ENCODE assay signal across 1 cellular context in the genomic region with DNA sequence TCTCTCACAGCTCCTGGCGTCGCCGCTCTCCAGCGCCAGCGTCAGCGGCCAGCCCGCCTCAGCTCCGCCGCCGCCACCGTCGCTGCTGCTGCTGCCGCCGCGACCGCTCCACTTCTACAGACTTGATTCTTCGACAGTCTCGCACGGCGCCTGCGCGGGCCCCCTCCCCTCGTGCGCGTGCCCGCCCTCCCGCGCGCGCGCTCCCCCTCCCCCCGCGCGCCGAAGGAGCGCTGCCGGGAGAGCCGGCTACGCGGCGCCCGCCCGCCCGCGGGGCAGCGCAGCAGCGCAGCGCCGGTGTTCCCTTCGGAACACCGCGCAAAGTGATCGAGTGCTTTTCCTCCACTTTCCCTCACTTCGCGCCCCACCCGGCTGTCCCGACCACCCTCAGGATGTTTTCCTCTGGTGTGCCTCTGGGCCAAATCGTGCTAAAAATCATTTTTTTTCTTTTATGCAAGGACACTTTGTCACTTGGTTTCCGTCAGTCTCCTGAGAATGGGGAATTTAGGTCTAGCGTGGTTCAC.
TF ChIP-seq lines count a peak whose summit lies in the region.

TSS of gene IRF2BP2 (minus strand) at position 118 of the 521 bp plus-strand sequence. CDS start 684 bp downstream, outside the sequence.

TF ChIP-seq in GM12878, 131 proteins besides CTCF, POLR2A, EP300 and RAD21 (continued from another document and continues in another):
- TF ChIP-seq, protein P1, sequence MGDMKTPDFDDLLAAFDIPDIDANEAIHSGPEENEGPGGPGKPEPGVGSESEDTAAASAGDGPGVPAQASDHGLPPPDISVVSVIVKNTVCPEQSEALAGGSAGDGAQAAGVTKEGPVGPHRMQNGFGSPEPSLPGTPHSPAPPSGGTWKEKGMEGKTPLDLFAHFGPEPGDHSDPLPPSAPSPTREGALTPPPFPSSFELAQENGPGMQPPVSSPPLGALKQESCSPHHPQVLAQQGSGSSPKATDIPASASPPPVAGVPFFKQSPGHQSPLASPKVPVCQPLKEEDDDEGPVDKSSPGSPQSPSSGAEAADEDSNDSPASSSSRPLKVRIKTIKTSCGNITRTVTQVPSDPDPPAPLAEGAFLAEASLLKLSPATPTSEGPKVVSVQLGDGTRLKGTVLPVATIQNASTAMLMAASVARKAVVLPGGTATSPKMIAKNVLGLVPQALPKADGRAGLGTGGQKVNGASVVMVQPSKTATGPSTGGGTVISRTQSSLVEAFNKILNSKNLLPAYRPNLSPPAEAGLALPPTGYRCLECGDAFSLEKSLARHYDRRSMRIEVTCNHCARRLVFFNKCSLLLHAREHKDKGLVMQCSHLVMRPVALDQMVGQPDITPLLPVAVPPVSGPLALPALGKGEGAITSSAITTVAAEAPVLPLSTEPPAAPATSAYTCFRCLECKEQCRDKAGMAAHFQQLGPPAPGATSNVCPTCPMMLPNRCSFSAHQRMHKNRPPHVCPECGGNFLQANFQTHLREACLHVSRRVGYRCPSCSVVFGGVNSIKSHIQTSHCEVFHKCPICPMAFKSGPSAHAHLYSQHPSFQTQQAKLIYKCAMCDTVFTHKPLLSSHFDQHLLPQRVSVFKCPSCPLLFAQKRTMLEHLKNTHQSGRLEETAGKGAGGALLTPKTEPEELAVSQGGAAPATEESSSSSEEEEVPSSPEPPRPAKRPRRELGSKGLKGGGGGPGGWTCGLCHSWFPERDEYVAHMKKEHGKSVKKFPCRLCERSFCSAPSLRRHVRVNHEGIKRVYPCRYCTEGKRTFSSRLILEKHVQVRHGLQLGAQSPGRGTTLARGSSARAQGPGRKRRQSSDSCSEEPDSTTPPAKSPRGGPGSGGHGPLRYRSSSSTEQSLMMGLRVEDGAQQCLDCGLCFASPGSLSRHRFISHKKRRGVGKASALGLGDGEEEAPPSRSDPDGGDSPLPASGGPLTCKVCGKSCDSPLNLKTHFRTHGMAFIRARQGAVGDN (IDR thresholded peaks at IDR 0.05) = peak; percentile 26; the same call in 1 of the 2 replicates
- TF ChIP-seq, protein P2, sequence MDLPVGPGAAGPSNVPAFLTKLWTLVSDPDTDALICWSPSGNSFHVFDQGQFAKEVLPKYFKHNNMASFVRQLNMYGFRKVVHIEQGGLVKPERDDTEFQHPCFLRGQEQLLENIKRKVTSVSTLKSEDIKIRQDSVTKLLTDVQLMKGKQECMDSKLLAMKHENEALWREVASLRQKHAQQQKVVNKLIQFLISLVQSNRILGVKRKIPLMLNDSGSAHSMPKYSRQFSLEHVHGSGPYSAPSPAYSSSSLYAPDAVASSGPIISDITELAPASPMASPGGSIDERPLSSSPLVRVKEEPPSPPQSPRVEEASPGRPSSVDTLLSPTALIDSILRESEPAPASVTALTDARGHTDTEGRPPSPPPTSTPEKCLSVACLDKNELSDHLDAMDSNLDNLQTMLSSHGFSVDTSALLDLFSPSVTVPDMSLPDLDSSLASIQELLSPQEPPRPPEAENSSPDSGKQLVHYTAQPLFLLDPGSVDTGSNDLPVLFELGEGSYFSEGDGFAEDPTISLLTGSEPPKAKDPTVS (IDR thresholded peaks at IDR 0.05; ENCODE audit: low read depth, low read length) = no peak
- TF ChIP-seq, protein P3, sequence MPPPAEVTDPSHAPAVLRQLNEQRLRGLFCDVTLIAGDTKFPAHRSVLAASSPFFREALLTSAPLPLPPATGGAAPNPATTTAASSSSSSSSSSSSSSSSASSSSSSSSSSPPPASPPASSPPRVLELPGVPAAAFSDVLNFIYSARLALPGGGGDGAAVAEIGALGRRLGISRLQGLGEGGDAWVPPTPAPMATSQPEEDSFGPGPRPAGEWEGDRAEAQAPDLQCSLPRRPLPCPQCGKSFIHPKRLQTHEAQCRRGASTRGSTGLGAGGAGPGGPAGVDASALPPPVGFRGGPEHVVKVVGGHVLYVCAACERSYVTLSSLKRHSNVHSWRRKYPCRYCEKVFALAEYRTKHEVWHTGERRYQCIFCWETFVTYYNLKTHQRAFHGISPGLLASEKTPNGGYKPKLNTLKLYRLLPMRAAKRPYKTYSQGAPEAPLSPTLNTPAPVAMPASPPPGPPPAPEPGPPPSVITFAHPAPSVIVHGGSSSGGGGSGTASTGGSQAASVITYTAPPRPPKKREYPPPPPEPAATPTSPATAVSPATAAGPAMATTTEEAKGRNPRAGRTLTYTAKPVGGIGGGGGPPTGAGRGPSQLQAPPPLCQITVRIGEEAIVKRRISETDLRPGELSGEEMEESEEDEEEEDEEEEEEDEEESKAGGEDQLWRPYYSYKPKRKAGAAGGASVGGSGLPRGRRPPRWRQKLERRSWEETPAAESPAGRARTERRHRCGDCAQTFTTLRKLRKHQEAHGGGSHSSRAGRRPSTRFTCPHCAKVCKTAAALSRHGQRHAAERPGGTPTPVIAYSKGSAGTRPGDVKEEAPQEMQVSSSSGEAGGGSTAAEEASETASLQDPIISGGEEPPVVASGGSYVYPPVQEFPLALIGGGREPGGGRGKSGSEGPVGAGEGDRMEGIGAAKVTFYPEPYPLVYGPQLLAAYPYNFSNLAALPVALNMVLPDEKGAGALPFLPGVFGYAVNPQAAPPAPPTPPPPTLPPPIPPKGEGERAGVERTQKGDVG (CRISPR knock-in tag; IDR thresholded peaks at IDR 0.05) = 0 out of 2 replicates have a peak, but pooled peaks have one; percentile 17
- TF ChIP-seq HCFC1 (IDR thresholded peaks at IDR 0.05; ENCODE audit: low read length) = no peak
- TF ChIP-seq, protein P4, sequence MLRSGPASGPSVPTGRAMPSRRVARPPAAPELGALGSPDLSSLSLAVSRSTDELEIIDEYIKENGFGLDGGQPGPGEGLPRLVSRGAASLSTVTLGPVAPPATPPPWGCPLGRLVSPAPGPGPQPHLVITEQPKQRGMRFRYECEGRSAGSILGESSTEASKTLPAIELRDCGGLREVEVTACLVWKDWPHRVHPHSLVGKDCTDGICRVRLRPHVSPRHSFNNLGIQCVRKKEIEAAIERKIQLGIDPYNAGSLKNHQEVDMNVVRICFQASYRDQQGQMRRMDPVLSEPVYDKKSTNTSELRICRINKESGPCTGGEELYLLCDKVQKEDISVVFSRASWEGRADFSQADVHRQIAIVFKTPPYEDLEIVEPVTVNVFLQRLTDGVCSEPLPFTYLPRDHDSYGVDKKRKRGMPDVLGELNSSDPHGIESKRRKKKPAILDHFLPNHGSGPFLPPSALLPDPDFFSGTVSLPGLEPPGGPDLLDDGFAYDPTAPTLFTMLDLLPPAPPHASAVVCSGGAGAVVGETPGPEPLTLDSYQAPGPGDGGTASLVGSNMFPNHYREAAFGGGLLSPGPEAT (IDR thresholded peaks at IDR 0.05; ENCODE audit: low read depth) = peak; percentile 94; the same call in 1 of the 2 replicates
- 0 out of 2 replicates have a peak, but pooled peaks have one; percentile 10 for TF ChIP-seq NR2F1 (conservative IDR thresholded peaks at IDR 0.05)
- TF ChIP-seq, protein P5, sequence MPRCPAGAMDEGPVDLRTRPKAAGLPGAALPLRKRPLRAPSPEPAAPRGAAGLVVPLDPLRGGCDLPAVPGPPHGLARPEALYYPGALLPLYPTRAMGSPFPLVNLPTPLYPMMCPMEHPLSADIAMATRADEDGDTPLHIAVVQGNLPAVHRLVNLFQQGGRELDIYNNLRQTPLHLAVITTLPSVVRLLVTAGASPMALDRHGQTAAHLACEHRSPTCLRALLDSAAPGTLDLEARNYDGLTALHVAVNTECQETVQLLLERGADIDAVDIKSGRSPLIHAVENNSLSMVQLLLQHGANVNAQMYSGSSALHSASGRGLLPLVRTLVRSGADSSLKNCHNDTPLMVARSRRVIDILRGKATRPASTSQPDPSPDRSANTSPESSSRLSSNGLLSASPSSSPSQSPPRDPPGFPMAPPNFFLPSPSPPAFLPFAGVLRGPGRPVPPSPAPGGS (IDR thresholded peaks at IDR 0.05; ENCODE audit: borderline replicate concordance, insufficient read depth, low read depth, low read length, poor library complexity, severe bottlenecking) = peak; percentile 52
- TF ChIP-seq, protein P6, sequence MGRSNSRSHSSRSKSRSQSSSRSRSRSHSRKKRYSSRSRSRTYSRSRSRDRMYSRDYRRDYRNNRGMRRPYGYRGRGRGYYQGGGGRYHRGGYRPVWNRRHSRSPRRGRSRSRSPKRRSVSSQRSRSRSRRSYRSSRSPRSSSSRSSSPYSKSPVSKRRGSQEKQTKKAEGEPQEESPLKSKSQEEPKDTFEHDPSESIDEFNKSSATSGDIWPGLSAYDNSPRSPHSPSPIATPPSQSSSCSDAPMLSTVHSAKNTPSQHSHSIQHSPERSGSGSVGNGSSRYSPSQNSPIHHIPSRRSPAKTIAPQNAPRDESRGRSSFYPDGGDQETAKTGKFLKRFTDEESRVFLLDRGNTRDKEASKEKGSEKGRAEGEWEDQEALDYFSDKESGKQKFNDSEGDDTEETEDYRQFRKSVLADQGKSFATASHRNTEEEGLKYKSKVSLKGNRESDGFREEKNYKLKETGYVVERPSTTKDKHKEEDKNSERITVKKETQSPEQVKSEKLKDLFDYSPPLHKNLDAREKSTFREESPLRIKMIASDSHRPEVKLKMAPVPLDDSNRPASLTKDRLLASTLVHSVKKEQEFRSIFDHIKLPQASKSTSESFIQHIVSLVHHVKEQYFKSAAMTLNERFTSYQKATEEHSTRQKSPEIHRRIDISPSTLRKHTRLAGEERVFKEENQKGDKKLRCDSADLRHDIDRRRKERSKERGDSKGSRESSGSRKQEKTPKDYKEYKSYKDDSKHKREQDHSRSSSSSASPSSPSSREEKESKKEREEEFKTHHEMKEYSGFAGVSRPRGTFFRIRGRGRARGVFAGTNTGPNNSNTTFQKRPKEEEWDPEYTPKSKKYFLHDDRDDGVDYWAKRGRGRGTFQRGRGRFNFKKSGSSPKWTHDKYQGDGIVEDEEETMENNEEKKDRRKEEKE (IDR thresholded peaks at IDR 0.05) = 0 out of 2 replicates have a peak, but pooled peaks have one; percentile 13
- TF ChIP-seq MAX (IDR thresholded peaks at IDR 0.05; ENCODE audit: low read depth, low read length) = peak; percentile 37; the same call in 1 of the 2 replicates
- no peak for TF ChIP-seq CEBPB (IDR thresholded peaks at IDR 0.05; ENCODE audit: borderline replicate concordance in 1 of 2, low read depth in 2 of 2, low read length in 2 of 2)
- 0 out of 2 replicates have a peak, but pooled peaks have one; percentile 49 for TF ChIP-seq MEF2A (IDR thresholded peaks at IDR 0.05; ENCODE audit: insufficient read depth, low read depth, low read length)
- TF ChIP-seq ZSCAN29 (IDR thresholded peaks at IDR 0.05) = peak; percentile 86
- TF ChIP-seq, protein P7, sequence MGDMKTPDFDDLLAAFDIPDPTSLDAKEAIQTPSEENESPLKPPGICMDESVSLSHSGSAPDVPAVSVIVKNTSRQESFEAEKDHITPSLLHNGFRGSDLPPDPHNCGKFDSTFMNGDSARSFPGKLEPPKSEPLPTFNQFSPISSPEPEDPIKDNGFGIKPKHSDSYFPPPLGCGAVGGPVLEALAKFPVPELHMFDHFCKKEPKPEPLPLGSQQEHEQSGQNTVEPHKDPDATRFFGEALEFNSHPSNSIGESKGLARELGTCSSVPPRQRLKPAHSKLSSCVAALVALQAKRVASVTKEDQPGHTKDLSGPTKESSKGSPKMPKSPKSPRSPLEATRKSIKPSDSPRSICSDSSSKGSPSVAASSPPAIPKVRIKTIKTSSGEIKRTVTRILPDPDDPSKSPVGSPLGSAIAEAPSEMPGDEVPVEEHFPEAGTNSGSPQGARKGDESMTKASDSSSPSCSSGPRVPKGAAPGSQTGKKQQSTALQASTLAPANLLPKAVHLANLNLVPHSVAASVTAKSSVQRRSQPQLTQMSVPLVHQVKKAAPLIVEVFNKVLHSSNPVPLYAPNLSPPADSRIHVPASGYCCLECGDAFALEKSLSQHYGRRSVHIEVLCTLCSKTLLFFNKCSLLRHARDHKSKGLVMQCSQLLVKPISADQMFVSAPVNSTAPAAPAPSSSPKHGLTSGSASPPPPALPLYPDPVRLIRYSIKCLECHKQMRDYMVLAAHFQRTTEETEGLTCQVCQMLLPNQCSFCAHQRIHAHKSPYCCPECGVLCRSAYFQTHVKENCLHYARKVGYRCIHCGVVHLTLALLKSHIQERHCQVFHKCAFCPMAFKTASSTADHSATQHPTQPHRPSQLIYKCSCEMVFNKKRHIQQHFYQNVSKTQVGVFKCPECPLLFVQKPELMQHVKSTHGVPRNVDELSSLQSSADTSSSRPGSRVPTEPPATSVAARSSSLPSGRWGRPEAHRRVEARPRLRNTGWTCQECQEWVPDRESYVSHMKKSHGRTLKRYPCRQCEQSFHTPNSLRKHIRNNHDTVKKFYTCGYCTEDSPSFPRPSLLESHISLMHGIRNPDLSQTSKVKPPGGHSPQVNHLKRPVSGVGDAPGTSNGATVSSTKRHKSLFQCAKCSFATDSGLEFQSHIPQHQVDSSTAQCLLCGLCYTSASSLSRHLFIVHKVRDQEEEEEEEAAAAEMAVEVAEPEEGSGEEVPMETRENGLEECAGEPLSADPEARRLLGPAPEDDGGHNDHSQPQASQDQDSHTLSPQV (IDR thresholded peaks at IDR 0.05) = 0 out of 2 replicates have a peak, but pooled peaks have one; percentile 16
- TF ChIP-seq ZNF24 (IDR thresholded peaks at IDR 0.05) = peak; percentile 35; the same call in 1 of the 2 replicates
- TF ChIP-seq E4F1 (IDR thresholded peaks at IDR 0.05; ENCODE audit: borderline replicate concordance, partially characterized antibody) = no peak
- 0 out of 2 replicates have a peak, but pooled peaks have one; percentile 5 for TF ChIP-seq NKRF (conservative IDR thresholded peaks at IDR 0.05)
- 0 out of 2 replicates have a peak, but pooled peaks have one; percentile 27 for TF ChIP-seq SIN3A (IDR thresholded peaks at IDR 0.05; ENCODE audit: low read depth, low read length)
- TF ChIP-seq SRF (IDR thresholded peaks at IDR 0.05; ENCODE audit: low read depth in 2 of 2, low read length in 2 of 2) = 0 out of 4 replicates have a peak, but pooled peaks of 1 of the 2 experiments have one; percentile 15
